ENCODE assay signal across 20 cellular contexts in the genomic region with DNA sequence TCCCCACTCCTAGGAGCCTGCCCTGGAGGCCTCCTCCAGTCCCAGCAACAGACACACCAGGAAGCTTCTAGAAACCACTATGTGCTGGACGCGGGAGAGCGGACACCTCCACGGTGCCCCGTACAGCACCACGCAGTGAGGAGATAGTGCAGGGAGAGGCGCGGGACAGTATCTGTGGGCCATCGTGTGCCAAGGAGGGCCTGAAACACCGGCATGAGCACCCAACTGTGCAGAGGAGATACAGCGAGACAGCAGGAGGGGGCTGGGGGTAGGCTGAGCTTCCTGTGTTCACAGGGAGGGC.
"Had no signal": no experiment of that assay in that cellular context is flagged by ENCODE, and none has a peak within 500 bp of the region (broad histone marks: within the 10 kb centered on the region; RNA-seq: fewer than 3 reads in every experiment).

No MANE protein-coding gene starts in this region.

- H3K9me3 ChIP-seq: sigmoid colon, thoracic aorta, upper lobe of left lung had no signal

- H3K4me1 ChIP-seq: sigmoid colon, upper lobe of left lung had no signal

- H3K27me3 ChIP-seq: sigmoid colon, upper lobe of left lung had no signal

- H3K27ac ChIP-seq: coronary artery, sigmoid colon, thoracic aorta, upper lobe of left lung had no signal

- H3K4me3 ChIP-seq: coronary artery, lung, sigmoid colon, thoracic aorta, upper lobe of left lung had no signal

- DNase-seq: activated CD4-positive, alpha-beta T cell treated with anti-CD3 and anti-CD28 coated beads, Interleukin-2, amount 10 ng/mL, durations not matched to agents 7 days and 5 days; activated CD8-positive, alpha-beta memory T cell treated with anti-CD3 and anti-CD28 coated beads, Interleukin-2, amount 50 U/mL, for 4 hours; activated effector memory CD4-positive, alpha-beta T cell treated with anti-CD3 and anti-CD28 coated beads, Interleukin-2, amount 50 U/mL, for 16 hours; activated T-cell treated with anti-CD3 and anti-CD28 coated beads, Interleukin-2, amount 50 U/mL, for 72 hours; erythroblast; foreskin melanocyte; hypothalamus; islet precursor cell; nucleus accumbens; sigmoid colon; stimulated activated CD4-positive, alpha-beta T cell treated with anti-CD3 and anti-CD28 coated beads, Interleukin-4, amount 100 ng/mL, for 24 hours; T1000; upper lobe of left lung had no signal

- ATAC-seq: activated CD4-positive, CD25-positive, alpha-beta regulatory T cell treated with anti-CD3 and anti-CD28 coated beads, Interleukin-2, amount 50 U/mL, for 24 hours; activated naive CD4-positive, alpha-beta T cell treated with anti-CD3 and anti-CD28 coated beads, Interleukin-2, amount 50 U/mL, for 72 hours; stimulated activated memory B cell treated with anti-CD40 and anti-IgM and Interleukin-4, amounts not matched to agents 10 μg/mL and 1 μg/mL and 100 μg/mL, for 72 hours had no signal

- FAIRE-seq: endometrium had no signal
